ENCODE assay signal across 1 cellular context in the genomic region with DNA sequence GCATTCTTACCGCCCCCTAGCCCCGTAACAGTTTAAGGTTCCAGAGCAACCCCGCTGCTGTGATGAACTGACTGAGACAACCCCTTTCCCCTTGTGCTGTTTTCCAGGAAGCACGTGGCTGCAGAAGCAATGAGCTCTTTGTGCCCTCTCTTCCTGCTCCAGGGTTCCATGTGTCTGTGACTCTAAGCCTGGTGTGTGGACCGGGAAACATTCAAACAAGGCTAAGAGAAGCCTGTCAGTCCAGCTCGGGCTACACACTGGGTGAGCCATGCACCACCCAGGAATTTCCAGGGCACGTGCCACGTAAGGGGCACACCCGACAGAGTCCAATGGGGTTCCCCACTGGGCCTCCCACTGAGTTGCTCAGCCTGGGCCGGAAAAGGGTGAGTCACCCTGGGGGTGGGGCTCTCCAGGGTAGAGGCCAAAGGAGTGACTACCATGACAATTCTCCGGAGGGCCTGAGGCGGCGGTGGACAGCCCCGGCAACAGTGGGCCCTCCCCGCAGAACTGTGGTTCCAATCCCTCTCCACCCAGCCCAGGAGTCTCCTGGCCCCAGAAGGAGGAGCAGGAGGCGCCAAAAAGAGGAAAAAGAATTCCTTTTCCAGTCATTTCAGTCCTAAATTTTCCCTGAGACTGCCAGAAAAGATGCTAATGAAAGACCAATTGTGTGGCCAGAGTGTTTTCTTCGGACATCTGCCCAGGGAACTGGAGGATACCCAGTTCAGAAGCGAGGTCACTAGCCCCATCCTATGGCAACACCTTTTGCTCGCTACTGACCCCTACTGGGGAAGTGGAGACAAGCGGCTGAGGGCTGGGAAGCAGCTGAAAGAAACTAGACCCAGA.
TF ChIP-seq lines count a peak whose summit lies in the region.

No MANE protein-coding gene starts in this region.

TF ChIP-seq in HepG2, 621 proteins besides CTCF, POLR2A, EP300 and RAD21 (continued from another document and continues in another):
- TF ChIP-seq, protein P1, sequence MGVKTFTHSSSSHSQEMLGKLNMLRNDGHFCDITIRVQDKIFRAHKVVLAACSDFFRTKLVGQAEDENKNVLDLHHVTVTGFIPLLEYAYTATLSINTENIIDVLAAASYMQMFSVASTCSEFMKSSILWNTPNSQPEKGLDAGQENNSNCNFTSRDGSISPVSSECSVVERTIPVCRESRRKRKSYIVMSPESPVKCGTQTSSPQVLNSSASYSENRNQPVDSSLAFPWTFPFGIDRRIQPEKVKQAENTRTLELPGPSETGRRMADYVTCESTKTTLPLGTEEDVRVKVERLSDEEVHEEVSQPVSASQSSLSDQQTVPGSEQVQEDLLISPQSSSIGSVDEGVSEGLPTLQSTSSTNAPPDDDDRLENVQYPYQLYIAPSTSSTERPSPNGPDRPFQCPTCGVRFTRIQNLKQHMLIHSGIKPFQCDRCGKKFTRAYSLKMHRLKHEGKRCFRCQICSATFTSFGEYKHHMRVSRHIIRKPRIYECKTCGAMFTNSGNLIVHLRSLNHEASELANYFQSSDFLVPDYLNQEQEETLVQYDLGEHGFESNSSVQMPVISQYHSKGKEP (CRISPR knock-in tag; IDR thresholded peaks at IDR 0.05): no peak
- TF ChIP-seq ZNF780A (CRISPR knock-in tag; IDR thresholded peaks at IDR 0.05): peak; percentile 74; the same call in 1 of the 2 replicates
- peak; percentile 96 for TF ChIP-seq ZMAT3 (CRISPR knock-in tag; conservative IDR thresholded peaks at IDR 0.05)
- TF ChIP-seq, protein P2, sequence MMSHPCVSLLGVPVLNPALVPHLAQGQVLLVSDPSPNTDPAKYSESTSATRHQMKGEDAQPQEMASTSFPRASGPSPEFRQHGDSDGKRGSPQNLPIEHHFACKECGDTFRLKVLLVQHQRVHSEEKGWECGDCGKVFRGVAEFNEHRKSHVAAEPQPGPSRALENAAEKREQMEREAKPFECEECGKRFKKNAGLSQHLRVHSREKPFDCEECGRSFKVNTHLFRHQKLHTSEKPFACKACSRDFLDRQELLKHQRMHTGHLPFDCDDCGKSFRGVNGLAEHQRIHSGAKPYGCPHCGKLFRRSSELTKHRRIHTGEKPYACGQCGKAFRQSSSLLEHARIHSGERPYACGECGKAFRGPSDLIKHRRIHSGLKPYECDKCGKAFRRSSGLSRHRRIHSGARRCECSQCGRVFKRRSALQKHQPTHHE (CRISPR knock-in tag; IDR thresholded peaks at IDR 0.05; ENCODE audit: borderline replicate concordance): peak; percentile 49; the same call in 1 of the 2 replicates
- TF ChIP-seq ZBTB1 (CRISPR knock-in tag; IDR thresholded peaks at IDR 0.05; ENCODE audit: borderline replicate concordance): 0 out of 2 replicates have a peak, but pooled peaks have one; percentile 37
- peak; percentile 87 for TF ChIP-seq ZNF792 (CRISPR knock-in tag; IDR thresholded peaks at IDR 0.05)
- 0 out of 2 replicates have a peak, but pooled peaks have one; percentile 13 for TF ChIP-seq CHD2 (IDR thresholded peaks at IDR 0.05; ENCODE audit: low read depth, low read length)
- peak; percentile 79; the same call in 1 of the 2 replicates for TF ChIP-seq ZNF350 (CRISPR knock-in tag; IDR thresholded peaks at IDR 0.05; ENCODE audit: borderline replicate concordance, low read depth)
- peak; percentile 81 for TF ChIP-seq SMC3 (IDR thresholded peaks at IDR 0.05; ENCODE audit: low read length)
- TF ChIP-seq, protein P3, sequence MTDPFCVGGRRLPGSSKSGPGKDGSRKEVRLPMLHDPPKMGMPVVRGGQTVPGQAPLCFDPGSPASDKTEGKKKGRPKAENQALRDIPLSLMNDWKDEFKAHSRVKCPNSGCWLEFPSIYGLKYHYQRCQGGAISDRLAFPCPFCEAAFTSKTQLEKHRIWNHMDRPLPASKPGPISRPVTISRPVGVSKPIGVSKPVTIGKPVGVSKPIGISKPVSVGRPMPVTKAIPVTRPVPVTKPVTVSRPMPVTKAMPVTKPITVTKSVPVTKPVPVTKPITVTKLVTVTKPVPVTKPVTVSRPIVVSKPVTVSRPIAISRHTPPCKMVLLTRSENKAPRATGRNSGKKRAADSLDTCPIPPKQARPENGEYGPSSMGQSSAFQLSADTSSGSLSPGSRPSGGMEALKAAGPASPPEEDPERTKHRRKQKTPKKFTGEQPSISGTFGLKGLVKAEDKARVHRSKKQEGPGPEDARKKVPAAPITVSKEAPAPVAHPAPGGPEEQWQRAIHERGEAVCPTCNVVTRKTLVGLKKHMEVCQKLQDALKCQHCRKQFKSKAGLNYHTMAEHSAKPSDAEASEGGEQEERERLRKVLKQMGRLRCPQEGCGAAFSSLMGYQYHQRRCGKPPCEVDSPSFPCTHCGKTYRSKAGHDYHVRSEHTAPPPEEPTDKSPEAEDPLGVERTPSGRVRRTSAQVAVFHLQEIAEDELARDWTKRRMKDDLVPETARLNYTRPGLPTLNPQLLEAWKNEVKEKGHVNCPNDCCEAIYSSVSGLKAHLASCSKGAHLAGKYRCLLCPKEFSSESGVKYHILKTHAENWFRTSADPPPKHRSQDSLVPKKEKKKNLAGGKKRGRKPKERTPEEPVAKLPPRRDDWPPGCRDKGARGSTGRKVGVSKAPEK (CRISPR knock-in tag; IDR thresholded peaks at IDR 0.05; ENCODE audit: borderline replicate concordance): 0 out of 2 replicates have a peak, but pooled peaks have one; percentile 46
- TF ChIP-seq, protein P4, sequence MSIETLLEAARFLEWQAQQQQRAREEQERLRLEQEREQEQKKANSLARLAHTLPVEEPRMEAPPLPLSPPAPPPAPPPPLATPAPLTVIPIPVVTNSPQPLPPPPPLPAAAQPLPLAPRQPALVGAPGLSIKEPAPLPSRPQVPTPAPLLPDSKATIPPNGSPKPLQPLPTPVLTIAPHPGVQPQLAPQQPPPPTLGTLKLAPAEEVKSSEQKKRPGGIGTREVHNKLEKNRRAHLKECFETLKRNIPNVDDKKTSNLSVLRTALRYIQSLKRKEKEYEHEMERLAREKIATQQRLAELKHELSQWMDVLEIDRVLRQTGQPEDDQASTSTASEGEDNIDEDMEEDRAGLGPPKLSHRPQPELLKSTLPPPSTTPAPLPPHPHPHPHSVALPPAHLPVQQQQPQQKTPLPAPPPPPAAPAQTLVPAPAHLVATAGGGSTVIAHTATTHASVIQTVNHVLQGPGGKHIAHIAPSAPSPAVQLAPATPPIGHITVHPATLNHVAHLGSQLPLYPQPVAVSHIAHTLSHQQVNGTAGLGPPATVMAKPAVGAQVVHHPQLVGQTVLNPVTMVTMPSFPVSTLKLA (IDR thresholded peaks at IDR 0.05): peak; percentile 85
- TF ChIP-seq KLF15 (CRISPR knock-in tag; IDR thresholded peaks at IDR 0.05; ENCODE audit: borderline replicate concordance): no peak
- TF ChIP-seq, protein P5, sequence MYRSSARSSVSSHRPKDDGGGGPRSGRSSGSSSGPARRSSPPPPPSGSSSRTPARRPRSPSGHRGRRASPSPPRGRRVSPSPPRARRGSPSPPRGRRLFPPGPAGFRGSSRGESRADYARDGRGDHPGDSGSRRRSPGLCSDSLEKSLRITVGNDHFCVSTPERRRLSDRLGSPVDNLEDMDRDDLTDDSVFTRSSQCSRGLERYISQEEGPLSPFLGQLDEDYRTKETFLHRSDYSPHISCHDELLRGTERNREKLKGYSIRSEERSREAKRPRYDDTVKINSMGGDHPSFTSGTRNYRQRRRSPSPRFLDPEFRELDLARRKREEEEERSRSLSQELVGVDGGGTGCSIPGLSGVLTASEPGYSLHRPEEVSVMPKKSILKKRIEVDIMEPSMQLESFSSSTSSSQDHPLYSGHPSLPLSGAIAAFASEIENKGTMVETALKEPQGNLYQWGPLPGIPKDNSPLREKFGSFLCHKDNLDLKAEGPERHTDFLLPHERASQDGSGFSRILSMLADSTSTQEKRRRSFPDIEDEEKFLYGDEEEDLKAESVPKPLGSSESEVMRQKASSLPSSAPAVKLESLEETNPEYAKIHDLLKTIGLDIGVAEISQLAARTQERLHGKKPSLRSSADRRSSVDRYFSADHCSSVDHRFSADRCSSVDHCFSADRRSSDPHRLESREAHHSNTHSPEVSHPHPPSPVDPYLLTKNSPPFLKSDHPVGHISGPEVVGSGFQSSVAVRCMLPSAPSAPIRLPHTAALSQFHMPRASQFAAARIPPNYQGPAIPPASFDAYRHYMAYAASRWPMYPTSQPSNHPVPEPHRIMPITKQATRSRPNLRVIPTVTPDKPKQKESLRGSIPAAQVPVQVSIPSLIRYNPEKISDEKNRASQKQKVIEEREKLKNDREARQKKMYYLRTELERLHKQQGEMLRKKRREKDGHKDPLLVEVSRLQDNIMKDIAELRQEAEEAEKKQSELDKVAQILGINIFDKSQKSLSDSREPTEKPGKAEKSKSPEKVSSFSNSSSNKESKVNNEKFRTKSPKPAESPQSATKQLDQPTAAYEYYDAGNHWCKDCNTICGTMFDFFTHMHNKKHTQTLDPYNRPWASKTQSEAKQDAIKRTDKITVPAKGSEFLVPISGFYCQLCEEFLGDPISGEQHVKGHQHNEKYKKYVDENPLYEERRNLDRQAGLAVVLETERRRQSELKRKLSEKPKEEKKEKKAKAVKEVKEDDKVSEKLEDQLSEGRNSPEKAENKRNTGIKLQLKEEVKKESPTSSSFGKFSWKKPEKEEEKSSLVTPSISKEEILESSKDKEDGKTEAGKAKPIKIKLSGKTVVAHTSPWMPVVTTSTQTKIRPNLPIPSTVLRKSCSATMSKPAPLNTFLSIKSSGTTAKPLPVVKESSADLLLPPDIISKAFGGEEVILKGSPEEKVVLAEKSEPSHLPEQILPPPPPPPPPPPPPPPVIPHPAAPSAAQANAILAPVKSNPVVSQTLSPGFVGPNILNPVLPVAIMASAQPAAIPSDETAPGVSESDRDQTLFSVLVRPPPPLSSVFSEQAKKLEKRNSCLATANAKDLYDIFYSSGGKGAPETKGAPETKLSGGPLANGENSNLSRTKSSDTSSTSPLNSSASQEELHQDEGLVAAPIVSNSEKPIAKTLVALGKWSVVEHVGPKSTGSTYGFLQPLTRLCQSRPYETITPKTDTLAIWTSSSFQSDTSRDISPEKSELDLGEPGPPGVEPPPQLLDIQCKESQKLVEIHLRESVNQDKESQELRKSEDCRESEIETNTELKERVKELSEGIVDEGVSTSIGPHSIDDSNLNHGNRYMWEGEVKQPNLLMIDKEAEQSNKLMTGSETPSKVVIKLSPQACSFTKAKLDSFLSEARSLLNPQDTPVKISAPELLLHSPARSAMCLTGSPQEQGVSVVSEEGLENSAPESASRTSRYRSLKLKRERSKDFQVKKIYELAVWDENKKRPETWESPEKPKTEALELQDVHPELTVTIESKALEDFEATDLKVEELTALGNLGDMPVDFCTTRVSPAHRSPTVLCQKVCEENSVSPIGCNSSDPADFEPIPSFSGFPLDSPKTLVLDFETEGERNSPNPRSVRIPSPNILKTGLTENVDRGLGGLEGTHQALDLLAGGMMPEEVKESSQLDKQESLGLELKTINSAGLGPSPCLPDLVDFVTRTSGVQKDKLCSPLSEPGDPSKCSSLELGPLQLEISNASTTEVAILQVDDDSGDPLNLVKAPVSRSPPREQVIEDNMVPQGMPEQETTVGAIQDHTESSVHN (CRISPR knock-in tag; IDR thresholded peaks at IDR 0.05): no peak
- TF ChIP-seq, protein P6, sequence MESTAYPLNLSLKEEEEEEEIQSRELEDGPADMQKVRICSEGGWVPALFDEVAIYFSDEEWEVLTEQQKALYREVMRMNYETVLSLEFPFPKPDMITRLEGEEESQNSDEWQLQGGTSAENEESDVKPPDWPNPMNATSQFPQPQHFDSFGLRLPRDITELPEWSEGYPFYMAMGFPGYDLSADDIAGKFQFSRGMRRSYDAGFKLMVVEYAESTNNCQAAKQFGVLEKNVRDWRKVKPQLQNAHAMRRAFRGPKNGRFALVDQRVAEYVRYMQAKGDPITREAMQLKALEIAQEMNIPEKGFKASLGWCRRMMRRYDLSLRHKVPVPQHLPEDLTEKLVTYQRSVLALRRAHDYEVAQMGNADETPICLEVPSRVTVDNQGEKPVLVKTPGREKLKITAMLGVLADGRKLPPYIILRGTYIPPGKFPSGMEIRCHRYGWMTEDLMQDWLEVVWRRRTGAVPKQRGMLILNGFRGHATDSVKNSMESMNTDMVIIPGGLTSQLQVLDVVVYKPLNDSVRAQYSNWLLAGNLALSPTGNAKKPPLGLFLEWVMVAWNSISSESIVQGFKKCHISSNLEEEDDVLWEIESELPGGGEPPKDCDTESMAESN (CRISPR knock-in tag; conservative IDR thresholded peaks at IDR 0.05): 0 out of 2 replicates have a peak, but pooled peaks have one; percentile 47
- peak; percentile 20; the same call in 1 of the 2 replicates for TF ChIP-seq ZNF143 (CRISPR knock-in tag; IDR thresholded peaks at IDR 0.05)
- no peak for TF ChIP-seq TCF7L2 (IDR thresholded peaks at IDR 0.05; ENCODE audit: low read depth, low read length)
- TF ChIP-seq, protein P7, sequence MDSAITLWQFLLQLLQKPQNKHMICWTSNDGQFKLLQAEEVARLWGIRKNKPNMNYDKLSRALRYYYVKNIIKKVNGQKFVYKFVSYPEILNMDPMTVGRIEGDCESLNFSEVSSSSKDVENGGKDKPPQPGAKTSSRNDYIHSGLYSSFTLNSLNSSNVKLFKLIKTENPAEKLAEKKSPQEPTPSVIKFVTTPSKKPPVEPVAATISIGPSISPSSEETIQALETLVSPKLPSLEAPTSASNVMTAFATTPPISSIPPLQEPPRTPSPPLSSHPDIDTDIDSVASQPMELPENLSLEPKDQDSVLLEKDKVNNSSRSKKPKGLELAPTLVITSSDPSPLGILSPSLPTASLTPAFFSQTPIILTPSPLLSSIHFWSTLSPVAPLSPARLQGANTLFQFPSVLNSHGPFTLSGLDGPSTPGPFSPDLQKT (CRISPR knock-in tag; IDR thresholded peaks at IDR 0.05; ENCODE audit: borderline replicate concordance): 0 out of 2 replicates have a peak, but pooled peaks have one; percentile 8
- TF ChIP-seq ERF (CRISPR knock-in tag; IDR thresholded peaks at IDR 0.05): peak; percentile 93
- no peak for TF ChIP-seq MED8 (CRISPR knock-in tag; IDR thresholded peaks at IDR 0.05; ENCODE audit: insufficient replicate concordance)
- peak; percentile 77; the same call in 1 of the 2 replicates for TF ChIP-seq ZNF772 (CRISPR knock-in tag; IDR thresholded peaks at IDR 0.05)
- no peak for TF ChIP-seq ZNF496 (CRISPR knock-in tag; IDR thresholded peaks at IDR 0.05; ENCODE audit: insufficient replicate concordance)
- no peak for TF ChIP-seq FOXK2 (IDR thresholded peaks at IDR 0.05)
- TF ChIP-seq NFE2L1 (CRISPR knock-in tag; IDR thresholded peaks at IDR 0.05; ENCODE audit: borderline replicate concordance): no peak
- TF ChIP-seq ZNF773 (CRISPR knock-in tag; IDR thresholded peaks at IDR 0.05; ENCODE audit: borderline replicate concordance): no peak
- no peak for TF ChIP-seq MYNN (CRISPR knock-in tag; IDR thresholded peaks at IDR 0.05; ENCODE audit: low read depth)
- no peak for TF ChIP-seq ZKSCAN5 (CRISPR knock-in tag; IDR thresholded peaks at IDR 0.05)
- peak; percentile 94 for TF ChIP-seq MEIS2 (CRISPR knock-in tag; IDR thresholded peaks at IDR 0.05)
- TF ChIP-seq ZNF530 (CRISPR knock-in tag; IDR thresholded peaks at IDR 0.05; ENCODE audit: low read depth): no peak
- TF ChIP-seq FLYWCH1 (CRISPR knock-in tag; IDR thresholded peaks at IDR 0.05): no peak
- TF ChIP-seq, protein P8, sequence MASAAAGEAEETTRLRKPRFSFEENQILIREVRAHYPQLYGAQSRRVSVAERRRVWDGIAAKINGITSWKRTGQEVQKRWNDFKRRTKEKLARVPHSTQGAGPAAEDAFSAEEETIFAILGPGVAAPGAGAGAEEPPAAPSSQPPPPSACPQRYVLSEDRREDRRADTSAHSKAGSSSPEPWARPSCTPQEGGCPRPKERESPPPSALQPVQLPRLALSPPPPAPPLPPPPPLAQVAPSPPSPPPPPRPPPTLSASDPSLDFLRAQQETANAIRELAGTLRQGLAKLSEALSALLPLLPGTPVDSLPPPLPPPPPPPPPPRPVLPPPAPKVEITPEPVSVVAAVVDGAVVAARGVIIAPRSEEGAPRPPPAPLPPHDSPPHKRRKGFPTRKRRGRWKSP (CRISPR knock-in tag; IDR thresholded peaks at IDR 0.05): peak; percentile 85
- peak; percentile 69; the same call in 1 of the 2 replicates for TF ChIP-seq ZNF749 (CRISPR knock-in tag; IDR thresholded peaks at IDR 0.05; ENCODE audit: borderline replicate concordance)
- no peak for TF ChIP-seq HMGA1 (CRISPR knock-in tag; conservative IDR thresholded peaks at IDR 0.05)
- TF ChIP-seq ZNF777 (CRISPR knock-in tag; IDR thresholded peaks at IDR 0.05): peak; percentile 67
- peak; percentile 66; the same call in 1 of the 2 replicates for TF ChIP-seq ARNT2 (CRISPR knock-in tag; IDR thresholded peaks at IDR 0.05; ENCODE audit: low read depth)
